7 cellular contexts compared by ENCODE assay signal in the genomic region with DNA sequence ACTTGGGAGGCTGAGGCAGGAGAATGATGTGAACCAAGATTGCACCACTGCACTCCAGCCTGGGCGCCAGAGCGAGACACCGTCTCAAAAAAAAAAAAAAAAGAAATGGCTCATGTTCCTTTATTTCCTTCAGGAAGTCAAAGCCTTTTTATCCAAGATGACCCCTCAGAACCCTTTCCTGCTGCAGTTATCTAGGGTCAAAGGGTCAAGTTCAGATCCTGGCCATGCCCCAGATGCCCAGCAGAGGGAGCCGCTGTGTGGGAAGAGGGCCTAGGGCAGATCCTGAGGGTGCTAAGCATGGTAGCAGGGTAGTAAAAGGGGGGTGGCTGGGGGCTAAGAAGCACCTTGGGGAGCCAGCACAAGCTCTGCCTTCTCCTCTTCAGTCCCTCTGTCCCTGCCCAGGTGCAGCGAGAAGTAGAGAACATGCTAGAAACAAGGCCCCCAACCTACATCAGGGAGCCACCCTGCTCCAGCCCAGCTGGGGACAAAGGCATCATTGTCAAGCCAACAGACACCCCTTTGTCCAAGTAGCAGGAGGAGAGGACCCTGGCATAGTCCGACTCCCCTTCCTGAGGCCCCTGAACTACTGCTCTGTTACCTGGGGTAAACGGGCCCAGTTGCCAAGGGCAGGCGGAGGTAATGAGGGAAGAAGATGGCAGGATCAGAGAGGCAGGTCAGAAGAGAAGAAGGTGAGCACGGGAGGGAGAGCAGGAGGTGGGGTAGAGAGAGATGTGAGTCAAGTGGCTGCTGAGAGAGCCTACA. TPM values are rescaled to one million over a fixed set of nuclear protein-coding genes. Genes with fewer than 3 reads are reported as not detected.
DNase-seq lines count a peak whose midpoint lies in the region; ATAC-seq and TF ChIP-seq lines count a peak whose summit lies in the region.

No MANE protein-coding gene starts in this region.

- H3K36me3 Mint-ChIP-seq in brain, result peaks cover 3% of the 10 kb centered on the region

- H3K4me3 Mint-ChIP-seq in brain, result no peak overlapping the region

- TF ChIP-seq CTCF in GM10266 (IDR thresholded peaks at IDR 0.05; ENCODE audit: control insufficient read depth, insufficient read depth, low read depth, missing control alignments), result peak; percentile 88
- TF ChIP-seq CTCF in brain (conservative IDR thresholded peaks at IDR 0.05), result peak; percentile 62 to 75

- H3K27ac Mint-ChIP-seq in brain, result peak overlapping the region in 1 of 5 experiments; percentile 26

- peak; percentile 47 for ATAC-seq in HG03442 (IDR thresholded peaks at IDR 0.05; ENCODE audit: unreplicated experiment)

- peaks cover 10% of the 10 kb centered on the region for H3K27me3 Mint-ChIP-seq in brain

- DNase-seq in GM10266 (ENCODE audit: extremely low spot score) (peak; percentile 65), T-helper 2 cell (peak in 4 of 5 experiments; percentile 18 to 48 (median 44)), islet precursor cell (peak; percentile 83), NCI-H526 treated with DMSO at 0.1 percent for 48 hours (lab: John Stamatoyannopoulos, UW) (no peak)
- peak; percentile 62 for DNase-seq in stimulated activated CD4-positive, alpha-beta T cell treated with anti-CD3 and anti-CD28 coated beads, Interleukin-4, amount 100 ng/mL, for 1 hour

- no peaks in the 10 kb centered on the region for H3K9me3 Mint-ChIP-seq in brain

- no peaks in the 10 kb centered on the region for H3K4me1 Mint-ChIP-seq in brain

RNA-seq across cellular contexts. Expression of gene NFE2, which starts 6.5 kb away (rescaled TPM):
- 0.83 TPM for polyA plus RNA-seq in brain (ENCODE audit: insufficient read depth, low read depth, low replicate concordance)

RNA-seq across cellular contexts. Expression of gene HNRNPA1, which starts 13.8 kb away (rescaled TPM):
- 1,157 TPM for polyA plus RNA-seq in brain (ENCODE audit: insufficient read depth, low read depth, low replicate concordance)

RNA-seq across cellular contexts. Expression of gene CBX5, which starts 14.4 kb away (rescaled TPM):
- 44.7 TPM for polyA plus RNA-seq in brain (ENCODE audit: insufficient read depth, low read depth, low replicate concordance)

RNA-seq across cellular contexts. Expression of gene COPZ1, which starts 30.6 kb away (rescaled TPM):
- 220 TPM for polyA plus RNA-seq in brain (ENCODE audit: insufficient read depth, low read depth, low replicate concordance)
